ENCODE assay signal across 14 cellular contexts in genomic region chr4:8540072-8540471, GRCh38. TPM values are rescaled to one million over a fixed set of nuclear protein-coding genes. Genes with fewer than 3 reads are reported as not detected.
DNase-seq lines count a peak whose midpoint lies in the region; ATAC-seq and TF ChIP-seq lines count a peak whose summit lies in the region.
"Had no signal": no experiment of that assay in that cellular context is flagged by ENCODE, and none has a peak within 500 bp of the region (broad histone marks: within the 10 kb centered on the region; RNA-seq: fewer than 3 reads in every experiment).

No MANE protein-coding gene starts in this region.

- DNase-seq in activated CD4-positive, alpha-beta T cell treated with anti-CD3 and anti-CD28 coated beads for 36 hours: peak; percentile 63
- no peak for DNase-seq in activated CD4-positive, alpha-beta T cell treated with anti-CD3 and anti-CD28 coated beads for 1 hour
- DNase-seq in stimulated activated CD4-positive, alpha-beta T cell treated with anti-CD3 and anti-CD28 coated beads, Interleukin-4, amount 100 ng/mL, for 4 hours: peak; percentile 34 to 43
- DNase-seq in adrenal gland: no peak
- DNase-seq in NCI-H524 treated with DMSO at 0.1 percent for 48 hours (lab: John Stamatoyannopoulos, UW): no peak
- DNase-seq: colonic mucosa, mesendoderm, MG63, NCI-H446 treated with DMSO at 0.1 percent for 48 hours had no signal

- CTCF ChIA-PET in activated CD4-positive, alpha-beta T cell treated with anti-CD3 and anti-CD28 coated beads for 36 hours (lab: Charles Lee): no interaction called here

- no peak overlapping the region for H3K4me3 Mint-ChIP-seq in activated CD4-positive, alpha-beta T cell treated with anti-CD3 and anti-CD28 coated beads for 36 hours
- H3K4me3 Mint-ChIP-seq in activated naive CD4-positive, alpha-beta T cell treated with anti-CD3 and anti-CD28 coated beads, Interleukin-2, amount 50 U/mL, for 24 hours: peak overlapping the region; percentile 31

- no peaks in the 10 kb centered on the region for H3K9me3 Mint-ChIP-seq in activated CD4-positive, alpha-beta T cell treated with anti-CD3 and anti-CD28 coated beads for 36 hours (ENCODE audit: low read depth)
- no peaks in the 10 kb centered on the region for H3K9me3 Mint-ChIP-seq in activated naive CD4-positive, alpha-beta T cell treated with anti-CD3 and anti-CD28 coated beads, Interleukin-2, amount 50 U/mL, for 24 hours

- peak; percentile 93 for ATAC-seq in activated CD4-positive, alpha-beta T cell treated with anti-CD3 and anti-CD28 coated beads for 36 hours
- peak; percentile 40 for ATAC-seq in HG03469 (IDR thresholded peaks at IDR 0.05; ENCODE audit: unreplicated experiment)
- no peak for ATAC-seq in GM21447 (IDR thresholded peaks at IDR 0.05; ENCODE audit: unreplicated experiment)
- ATAC-seq: gastroesophageal sphincter had no signal

- no peaks in the 10 kb centered on the region for H3K36me3 Mint-ChIP-seq in activated CD4-positive, alpha-beta T cell treated with anti-CD3 and anti-CD28 coated beads for 36 hours (ENCODE audit: low read depth)
- no peaks in the 10 kb centered on the region for H3K36me3 Mint-ChIP-seq in activated naive CD4-positive, alpha-beta T cell treated with anti-CD3 and anti-CD28 coated beads, Interleukin-2, amount 50 U/mL, for 24 hours

- 63 to 82% (median 72%) methylated on average over 6 to 9 of the region's 9 CpGs for WGBS in adrenal gland, 4 donors

- peak overlapping the region; percentile 71 for H3K27ac Mint-ChIP-seq in activated CD4-positive, alpha-beta T cell treated with anti-CD3 and anti-CD28 coated beads for 36 hours
- peak overlapping the region; percentile 85 for H3K27ac Mint-ChIP-seq in activated naive CD4-positive, alpha-beta T cell treated with anti-CD3 and anti-CD28 coated beads, Interleukin-2, amount 50 U/mL, for 24 hours

- H3K27ac ChIP-seq in adrenal gland: no peak overlapping the region
- H3K27ac ChIP-seq: colonic mucosa, gastroesophageal sphincter had no signal

- intact Hi-C loops in activated CD4-positive, alpha-beta T cell treated with anti-CD3 and anti-CD28 coated beads for 36 hours (cut with DNase I, micrococcal nuclease): no loop called here
- intact Hi-C loops in adrenal gland (cut with DNase I): loop anchor here (5.0 kb wide), 2 partner anchors 68 to 73 kb away; no protein-coding TSS in a partner anchor

- no peaks in the 10 kb centered on the region for H3K27me3 ChIP-seq in adrenal gland
- H3K27me3 ChIP-seq: colonic mucosa, MG63 had no signal

- TF ChIP-seq POLR2A in adrenal gland (IDR thresholded peaks at IDR 0.05): no peak

- no peaks in the 10 kb centered on the region for H3K27me3 Mint-ChIP-seq in activated CD4-positive, alpha-beta T cell treated with anti-CD3 and anti-CD28 coated beads for 36 hours
- H3K27me3 Mint-ChIP-seq in activated naive CD4-positive, alpha-beta T cell treated with anti-CD3 and anti-CD28 coated beads, Interleukin-2, amount 50 U/mL, for 24 hours: no peaks in the 10 kb centered on the region

- TF ChIP-seq CTCF in adrenal gland (IDR thresholded peaks at IDR 0.05): no peak

- peaks cover 13% of the 10 kb centered on the region for H3K4me1 Mint-ChIP-seq in activated CD4-positive, alpha-beta T cell treated with anti-CD3 and anti-CD28 coated beads for 36 hours
- H3K4me1 Mint-ChIP-seq in activated naive CD4-positive, alpha-beta T cell treated with anti-CD3 and anti-CD28 coated beads, Interleukin-2, amount 50 U/mL, for 24 hours: no peaks in the 10 kb centered on the region

- no peak overlapping the region for H3K4me3 ChIP-seq in adrenal gland
- H3K4me3 ChIP-seq: colonic mucosa, gastroesophageal sphincter, MG63 had no signal

- H3K4me1 ChIP-seq in adrenal gland (replicated peaks in 1 of 2): peaks cover 5 to 8% of the 10 kb centered on the region in 2 donors
- H3K4me1 ChIP-seq: colonic mucosa had no signal

- H3K36me3 ChIP-seq in adrenal gland (replicated peaks in 1 of 2): no peaks in the 10 kb centered on the region
- H3K36me3 ChIP-seq: colonic mucosa, gastroesophageal sphincter, MG63 had no signal

- POLR2A ChIA-PET in activated CD4-positive, alpha-beta T cell treated with anti-CD3 and anti-CD28 coated beads for 36 hours (lab: Charles Lee): no interaction called here

- H3K9me3 ChIP-seq in adrenal gland (replicated peaks in 1 of 3): no peaks in the 10 kb centered on the region
- H3K9me3 ChIP-seq: colonic mucosa, gastroesophageal sphincter, MG63 had no signal

RNA-seq across cellular contexts. Expression of gene GPR78, which starts 40.1 kb away (rescaled TPM):
- total RNA-seq in activated CD4-positive, alpha-beta T cell treated with anti-CD3 and anti-CD28 coated beads for 36 hours: not detected
- under 1 TPM in 1 of 8 donors, not detected in 7; 0.08 TPM for total RNA-seq in adrenal gland
- polyA plus RNA-seq in adrenal gland: under 1 TPM in 2 of 3 donors, not detected in 1; 0.03 to 0.08 TPM
- total RNA-seq: colonic mucosa, gastroesophageal sphincter, renal cortical epithelial cell had no signal

RNA-seq across cellular contexts. Expression of gene CPZ, which starts 52.5 kb away (rescaled TPM):
- total RNA-seq in activated CD4-positive, alpha-beta T cell treated with anti-CD3 and anti-CD28 coated beads for 36 hours: not detected
- total RNA-seq in adrenal gland: 1 to 10 TPM in 7 of 8 donors, under 1 TPM in 1; 0.79 to 4.9 (median 4.0) TPM
- polyA plus RNA-seq in adrenal gland: 1 to 10 TPM in 2 of 3 donors, under 1 TPM in 1; 0.53 to 6.4 (median 4.0) TPM

Comparison
In these comparisons a context has a peak if more than half of its experiments do, and no peak if none do; other contexts are left out.
1. DNase-seq: peak in activated CD4-positive, alpha-beta T cell treated with anti-CD3 and anti-CD28 coated beads for 36 hours (single experiment) and stimulated activated CD4-positive, alpha-beta T cell treated with anti-CD3 and anti-CD28 coated beads, Interleukin-4, amount 100 ng/mL, for 4 hours (2 of 2); none in activated CD4-positive, alpha-beta T cell treated with anti-CD3 and anti-CD28 coated beads for 1 hour (single experiment), adrenal gland (0 of 7) and NCI-H524 treated with DMSO at 0.1 percent for 48 hours (single experiment).
2. intact Hi-C loops: an anchor here in adrenal gland (5.0 kb wide); none called in activated CD4-positive, alpha-beta T cell treated with anti-CD3 and anti-CD28 coated beads for 36 hours.